Comparison of ENCODE assay signal across 19 cellular contexts in genomic region chr2:23762141-23762540, GRCh38.
"Had no signal": no experiment of that assay in that cellular context is flagged by ENCODE, and none has a peak within 500 bp of the region (broad histone marks: within the 10 kb centered on the region; RNA-seq: fewer than 3 reads in every experiment).

No MANE protein-coding gene starts in this region.

- ATAC-seq: effector memory CD8-positive, alpha-beta T cell; foreskin keratinocyte had no signal

- H3K27ac Mint-ChIP-seq: dendritic cell treated with granulocyte-macrophage colony-stimulating factor and Interleukin-4, amounts not matched to agents 40 ng/mL and 50 ng/mL, for 4 days had no signal

- H3K9me3 ChIP-seq: esophagus squamous epithelium, neutrophil, spleen, stomach, thoracic aorta, transverse colon had no signal

- H3K4me3 Mint-ChIP-seq: dendritic cell treated with granulocyte-macrophage colony-stimulating factor and Interleukin-4, amounts not matched to agents 40 ng/mL and 50 ng/mL, for 4 days; effector memory CD8-positive, alpha-beta T cell; naive B cell had no signal

- H3K27me3 ChIP-seq: esophagus squamous epithelium, foreskin keratinocyte, neutrophil, spleen, stomach, transverse colon had no signal

- H3K4me3 ChIP-seq: esophagus squamous epithelium, spleen, stomach, thoracic aorta, transverse colon had no signal

- DNase-seq: effector memory CD8-positive, alpha-beta T cell; esophagus squamous epithelium; foreskin keratinocyte; immature natural killer cell; left ventricle myocardium superior; mesendoderm; naive B cell; posterior cingulate gyrus; spleen; stimulated activated CD4-positive, alpha-beta T cell treated with anti-CD3 and anti-CD28 coated beads, Interleukin-2, amount 100 ng/mL, for 24 hours; stimulated activated CD4-positive, alpha-beta T cell treated with anti-CD3 and anti-CD28 coated beads, Interleukin-4, amount 100 ng/mL, for 4 hours; stomach; substantia nigra; transverse colon had no signal

- H3K9me3 Mint-ChIP-seq: dendritic cell treated with granulocyte-macrophage colony-stimulating factor and Interleukin-4, amounts not matched to agents 40 ng/mL and 50 ng/mL, for 4 days; effector memory CD8-positive, alpha-beta T cell; immature natural killer cell; naive B cell had no signal

- H3K27ac ChIP-seq: esophagus squamous epithelium, foreskin keratinocyte, neutrophil, stomach, thoracic aorta, transverse colon had no signal

- H3K27me3 Mint-ChIP-seq: dendritic cell treated with granulocyte-macrophage colony-stimulating factor and Interleukin-4, amounts not matched to agents 40 ng/mL and 50 ng/mL, for 4 days; effector memory CD8-positive, alpha-beta T cell; naive B cell had no signal

- FAIRE-seq: colon, keratinocyte had no signal
